In genomic region chr6:1738682-1739081, GRCh38 we compare ENCODE assay signal across 18 cellular contexts.
"Had no signal": no experiment of that assay in that cellular context is flagged by ENCODE, and none has a peak within 500 bp of the region (broad histone marks: within the 10 kb centered on the region; RNA-seq: fewer than 3 reads in every experiment).

No MANE protein-coding gene starts in this region.

- H3K27ac Mint-ChIP-seq: activated CD8-positive, alpha-beta T cell treated with anti-CD3 and anti-CD28 coated beads for 36 hours; activated naive CD8-positive, alpha-beta T cell treated with anti-CD3 and anti-CD28 coated beads for 36 hours; activated T-cell treated with anti-CD3 and anti-CD28 coated beads, Interleukin-2, amount 50 U/mL, for 72 hours; dendritic cell treated with granulocyte-macrophage colony-stimulating factor and Interleukin-4, amounts not matched to agents 40 ng/mL and 50 ng/mL, for 4 days; endodermal cell had no signal

- ATAC-seq: activated CD8-positive, alpha-beta T cell treated with anti-CD3 and anti-CD28 coated beads for 36 hours; activated T-cell treated with anti-CD3 and anti-CD28 coated beads, Interleukin-2, amount 50 U/mL, for 72 hours had no signal

- H3K27ac ChIP-seq: brain microvascular endothelial cell, parathyroid adenoma, tibial nerve, VCaP had no signal

- H3K27me3 Mint-ChIP-seq: activated CD8-positive, alpha-beta T cell treated with anti-CD3 and anti-CD28 coated beads for 36 hours; activated naive CD8-positive, alpha-beta T cell treated with anti-CD3 and anti-CD28 coated beads for 36 hours; dendritic cell treated with granulocyte-macrophage colony-stimulating factor and Interleukin-4, amounts not matched to agents 40 ng/mL and 50 ng/mL, for 4 days had no signal

- H3K9me3 ChIP-seq: tibial nerve had no signal

- FAIRE-seq: small intestine had no signal

- H2AFZ ChIP-seq: parathyroid adenoma had no signal

- H3K9me3 Mint-ChIP-seq: activated CD8-positive, alpha-beta T cell treated with anti-CD3 and anti-CD28 coated beads for 36 hours; activated naive CD8-positive, alpha-beta T cell treated with anti-CD3 and anti-CD28 coated beads for 36 hours; activated T-cell treated with anti-CD3 and anti-CD28 coated beads, Interleukin-2, amount 50 U/mL, for 72 hours; dendritic cell treated with granulocyte-macrophage colony-stimulating factor and Interleukin-4, amounts not matched to agents 40 ng/mL and 50 ng/mL, for 4 days; endodermal cell had no signal

- H3K4me3 ChIP-seq: tibial nerve had no signal

- H3K27me3 ChIP-seq: brain microvascular endothelial cell, tibial nerve had no signal

- DNase-seq: activated CD4-positive, alpha-beta T cell treated with anti-CD3 and anti-CD28 coated beads for 4 hours; activated CD8-positive, alpha-beta memory T cell treated with anti-CD3 and anti-CD28 coated beads, Interleukin-2, amount 50 U/mL, for 4 hours; activated CD8-positive, alpha-beta T cell treated with anti-CD3 and anti-CD28 coated beads for 36 hours; activated gamma-delta T cell treated with Interleukin-2 at 50 U/mL for 16 hours; activated naive CD8-positive, alpha-beta T cell treated with anti-CD3 and anti-CD28 coated beads for 36 hours; activated T-cell treated with anti-CD3 and anti-CD28 coated beads, Interleukin-2, amount 50 U/mL, for 72 hours; brain microvascular endothelial cell; endodermal cell; erythroblast; hypothalamus; kidney glomerular epithelial cell; retina; small intestine; T1000 had no signal

- H3K4me3 Mint-ChIP-seq: activated CD8-positive, alpha-beta T cell treated with anti-CD3 and anti-CD28 coated beads for 36 hours; activated naive CD8-positive, alpha-beta T cell treated with anti-CD3 and anti-CD28 coated beads for 36 hours; activated T-cell treated with anti-CD3 and anti-CD28 coated beads, Interleukin-2, amount 50 U/mL, for 72 hours; dendritic cell treated with granulocyte-macrophage colony-stimulating factor and Interleukin-4, amounts not matched to agents 40 ng/mL and 50 ng/mL, for 4 days; endodermal cell had no signal

- H3K4me1 ChIP-seq: parathyroid adenoma, tibial nerve had no signal

- H3K36me3 ChIP-seq: brain microvascular endothelial cell, tibial nerve had no signal

- H3K9ac ChIP-seq: parathyroid adenoma had no signal

- H3K79me2 ChIP-seq: parathyroid adenoma had no signal
